1 cellular context compared by ENCODE assay signal in genomic region chr1:89995595-89996397, GRCh38.
TF ChIP-seq lines count a peak whose summit lies in the region.

No MANE protein-coding gene starts in this region.

TF ChIP-seq in K562, 482 proteins besides CTCF, POLR2A, EP300 and RAD21 (continued from another document):
- TF ChIP-seq PREB (CRISPR knock-in tag; IDR thresholded peaks at IDR 0.05) (0 out of 2 replicates have a peak, but pooled peaks have one; percentile 10), KLF10 (CRISPR knock-in tag; IDR thresholded peaks at IDR 0.05) (0 out of 2 replicates have a peak, but pooled peaks have one; percentile 61), BCLAF1 (IDR thresholded peaks at IDR 0.05; ENCODE audit: borderline replicate concordance in 1 of 2, control insufficient read depth in 1 of 2, low read depth in 2 of 2, low read length in 1 of 2) (peak in 1 of 2 experiments; percentile 90; a peak in 1 of 4 replicates), TOE1 (IDR thresholded peaks at IDR 0.05; ENCODE audit: borderline replicate concordance) (0 out of 2 replicates have a peak, but pooled peaks have one; percentile 36), TOE1 (CRISPR knock-in tag; IDR thresholded peaks at IDR 0.05; ENCODE audit: borderline replicate concordance, low read depth) (no peak), ZBTB40 (IDR thresholded peaks at IDR 0.05) (no peak), ZBTB40 (CRISPR knock-in tag; IDR thresholded peaks at IDR 0.05) (no peak), SNAPC5 (CRISPR knock-in tag; IDR thresholded peaks at IDR 0.05) (peak; percentile 71), CUX1 (CRISPR knock-in tag; IDR thresholded peaks at IDR 0.05) (no peak), MEF2A (IDR thresholded peaks at IDR 0.05; ENCODE audit: control insufficient read depth, low read depth, low read length) (0 out of 2 replicates have a peak, but pooled peaks have one; percentile 25), ZNF695 (CRISPR knock-in tag; IDR thresholded peaks at IDR 0.05) (no peak), CHCHD3 (CRISPR knock-in tag; IDR thresholded peaks at IDR 0.05) (peak; percentile 95; the same call in 1 of the 2 replicates), RFX5 (IDR thresholded peaks at IDR 0.05; ENCODE audit: low read depth, low read length) (no peak), POLR2H (tag; IDR thresholded peaks at IDR 0.05; ENCODE audit: low read depth) (peak; percentile 16; the same call in 1 of the 2 replicates), DLX4 (CRISPR knock-in tag; IDR thresholded peaks at IDR 0.05) (0 out of 2 replicates have a peak, but pooled peaks have one; percentile 52), ASH1L (IDR thresholded peaks at IDR 0.05; ENCODE audit: borderline replicate concordance, low read depth, partially characterized antibody) (no peak), NONO (IDR thresholded peaks at IDR 0.05; ENCODE audit: low read depth in 2 of 2, low read length in 1 of 2) (peak in 1 of 2 experiments; percentile 63; a peak in 1 of 4 replicates), ZNF507 (tag; conservative IDR thresholded peaks at IDR 0.05) (no peak), CXXC5 (CRISPR knock-in tag; IDR thresholded peaks at IDR 0.05) (no peak), GTF2B (IDR thresholded peaks at IDR 0.05; ENCODE audit: extremely low read depth, insufficient read length) (peak; percentile 44), NELFE (IDR thresholded peaks at IDR 0.05; ENCODE audit: insufficient read depth, insufficient read length) (no peak), TBP (optimal IDR thresholded peaks at IDR 0.05; ENCODE audit: low read depth, low read length) (peak; percentile 86), POLR2AphosphoS5 (IDR thresholded peaks at IDR 0.05; ENCODE audit: control insufficient read depth, insufficient read depth, low read depth, low read length) (peak; percentile 60; the same call in 1 of the 2 replicates), CSDE1 (IDR thresholded peaks at IDR 0.05) (0 out of 4 replicates have a peak, but pooled peaks of 1 of the 2 experiments have one; percentile 35), USF1 (CRISPR knock-in tag; IDR thresholded peaks at IDR 0.05) (no peak), XRCC3 (IDR thresholded peaks at IDR 0.05) (no peak), PML (IDR thresholded peaks at IDR 0.05; ENCODE audit: low read length) (peak; percentile 89; the same call in 1 of the 2 replicates), HMBOX1 (IDR thresholded peaks at IDR 0.05) (peak; percentile 90), RBFOX2 (IDR thresholded peaks at IDR 0.05; ENCODE audit: low read depth, low read length) (no peak; the same call in 1 of the 2 replicates), FOSL1 (tag; conservative IDR thresholded peaks at IDR 0.05) (0 out of 2 replicates have a peak, but pooled peaks have one; percentile 4)
